In genomic region chr2:130230907-130231306, GRCh38 we compare ENCODE assay signal across 11 cellular contexts. TPM values are rescaled to one million over a fixed set of nuclear protein-coding genes. Genes with fewer than 3 reads are reported as not detected.
"Had no signal": no experiment of that assay in that cellular context is flagged by ENCODE, and none has a peak within 500 bp of the region (broad histone marks: within the 10 kb centered on the region; RNA-seq: fewer than 3 reads in every experiment).

No MANE protein-coding gene starts in this region.

RNA-seq across cellular contexts. Expression of gene TUBA3E, which starts 32.7 kb away (rescaled TPM):
- total RNA-seq: stomach, subcutaneous adipose tissue, suprapubic skin, temporal lobe, thoracic aorta, tibial nerve, upper lobe of left lung, upper lobe of right lung, ureter, urinary bladder, vagina had no signal
- polyA plus RNA-seq: stomach, urinary bladder had no signal
